Comparison of ENCODE assay signal across 1 cellular context in the genomic region with DNA sequence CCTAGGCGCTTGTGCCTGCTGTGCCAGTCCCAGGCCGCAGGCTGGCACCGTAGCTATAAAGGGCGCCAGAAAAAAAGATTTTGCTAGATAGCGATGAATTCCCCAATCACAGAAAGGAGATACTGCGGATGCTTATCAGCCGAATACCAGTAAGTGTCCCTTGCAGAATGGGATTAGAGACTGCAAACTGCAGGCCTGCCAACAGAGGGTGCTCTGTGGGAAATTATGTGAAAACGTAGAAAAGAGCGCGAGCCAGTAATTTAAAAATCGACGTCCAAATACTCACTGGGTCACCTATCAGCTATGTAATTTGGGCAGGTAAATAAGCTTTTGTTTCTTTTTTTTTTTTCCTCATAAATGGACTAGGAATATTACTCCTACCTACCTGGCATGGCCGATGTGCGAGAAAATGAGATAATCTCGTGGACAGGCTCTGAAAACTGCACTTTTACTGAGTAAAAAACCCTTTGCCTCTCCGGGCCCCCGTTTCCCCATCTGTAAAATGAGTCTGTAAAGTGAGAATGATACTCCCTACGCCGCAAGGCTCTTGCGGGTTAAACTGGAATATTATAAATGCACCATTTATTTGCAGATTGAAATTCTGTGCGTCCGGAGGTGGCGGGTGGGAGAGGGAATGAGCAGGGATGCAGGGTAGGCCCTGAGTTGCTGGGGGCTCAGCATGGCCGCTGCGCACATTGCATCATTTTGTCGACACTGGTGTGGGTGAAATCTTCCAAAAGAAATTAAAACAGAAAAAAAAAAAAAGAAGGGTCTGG.
TF ChIP-seq lines count a peak whose summit lies in the region.

No MANE protein-coding gene starts in this region.

TF ChIP-seq in K562, 482 proteins besides CTCF, POLR2A, EP300 and RAD21 (continued from another document and continues in another):
- TF ChIP-seq, protein P1, sequence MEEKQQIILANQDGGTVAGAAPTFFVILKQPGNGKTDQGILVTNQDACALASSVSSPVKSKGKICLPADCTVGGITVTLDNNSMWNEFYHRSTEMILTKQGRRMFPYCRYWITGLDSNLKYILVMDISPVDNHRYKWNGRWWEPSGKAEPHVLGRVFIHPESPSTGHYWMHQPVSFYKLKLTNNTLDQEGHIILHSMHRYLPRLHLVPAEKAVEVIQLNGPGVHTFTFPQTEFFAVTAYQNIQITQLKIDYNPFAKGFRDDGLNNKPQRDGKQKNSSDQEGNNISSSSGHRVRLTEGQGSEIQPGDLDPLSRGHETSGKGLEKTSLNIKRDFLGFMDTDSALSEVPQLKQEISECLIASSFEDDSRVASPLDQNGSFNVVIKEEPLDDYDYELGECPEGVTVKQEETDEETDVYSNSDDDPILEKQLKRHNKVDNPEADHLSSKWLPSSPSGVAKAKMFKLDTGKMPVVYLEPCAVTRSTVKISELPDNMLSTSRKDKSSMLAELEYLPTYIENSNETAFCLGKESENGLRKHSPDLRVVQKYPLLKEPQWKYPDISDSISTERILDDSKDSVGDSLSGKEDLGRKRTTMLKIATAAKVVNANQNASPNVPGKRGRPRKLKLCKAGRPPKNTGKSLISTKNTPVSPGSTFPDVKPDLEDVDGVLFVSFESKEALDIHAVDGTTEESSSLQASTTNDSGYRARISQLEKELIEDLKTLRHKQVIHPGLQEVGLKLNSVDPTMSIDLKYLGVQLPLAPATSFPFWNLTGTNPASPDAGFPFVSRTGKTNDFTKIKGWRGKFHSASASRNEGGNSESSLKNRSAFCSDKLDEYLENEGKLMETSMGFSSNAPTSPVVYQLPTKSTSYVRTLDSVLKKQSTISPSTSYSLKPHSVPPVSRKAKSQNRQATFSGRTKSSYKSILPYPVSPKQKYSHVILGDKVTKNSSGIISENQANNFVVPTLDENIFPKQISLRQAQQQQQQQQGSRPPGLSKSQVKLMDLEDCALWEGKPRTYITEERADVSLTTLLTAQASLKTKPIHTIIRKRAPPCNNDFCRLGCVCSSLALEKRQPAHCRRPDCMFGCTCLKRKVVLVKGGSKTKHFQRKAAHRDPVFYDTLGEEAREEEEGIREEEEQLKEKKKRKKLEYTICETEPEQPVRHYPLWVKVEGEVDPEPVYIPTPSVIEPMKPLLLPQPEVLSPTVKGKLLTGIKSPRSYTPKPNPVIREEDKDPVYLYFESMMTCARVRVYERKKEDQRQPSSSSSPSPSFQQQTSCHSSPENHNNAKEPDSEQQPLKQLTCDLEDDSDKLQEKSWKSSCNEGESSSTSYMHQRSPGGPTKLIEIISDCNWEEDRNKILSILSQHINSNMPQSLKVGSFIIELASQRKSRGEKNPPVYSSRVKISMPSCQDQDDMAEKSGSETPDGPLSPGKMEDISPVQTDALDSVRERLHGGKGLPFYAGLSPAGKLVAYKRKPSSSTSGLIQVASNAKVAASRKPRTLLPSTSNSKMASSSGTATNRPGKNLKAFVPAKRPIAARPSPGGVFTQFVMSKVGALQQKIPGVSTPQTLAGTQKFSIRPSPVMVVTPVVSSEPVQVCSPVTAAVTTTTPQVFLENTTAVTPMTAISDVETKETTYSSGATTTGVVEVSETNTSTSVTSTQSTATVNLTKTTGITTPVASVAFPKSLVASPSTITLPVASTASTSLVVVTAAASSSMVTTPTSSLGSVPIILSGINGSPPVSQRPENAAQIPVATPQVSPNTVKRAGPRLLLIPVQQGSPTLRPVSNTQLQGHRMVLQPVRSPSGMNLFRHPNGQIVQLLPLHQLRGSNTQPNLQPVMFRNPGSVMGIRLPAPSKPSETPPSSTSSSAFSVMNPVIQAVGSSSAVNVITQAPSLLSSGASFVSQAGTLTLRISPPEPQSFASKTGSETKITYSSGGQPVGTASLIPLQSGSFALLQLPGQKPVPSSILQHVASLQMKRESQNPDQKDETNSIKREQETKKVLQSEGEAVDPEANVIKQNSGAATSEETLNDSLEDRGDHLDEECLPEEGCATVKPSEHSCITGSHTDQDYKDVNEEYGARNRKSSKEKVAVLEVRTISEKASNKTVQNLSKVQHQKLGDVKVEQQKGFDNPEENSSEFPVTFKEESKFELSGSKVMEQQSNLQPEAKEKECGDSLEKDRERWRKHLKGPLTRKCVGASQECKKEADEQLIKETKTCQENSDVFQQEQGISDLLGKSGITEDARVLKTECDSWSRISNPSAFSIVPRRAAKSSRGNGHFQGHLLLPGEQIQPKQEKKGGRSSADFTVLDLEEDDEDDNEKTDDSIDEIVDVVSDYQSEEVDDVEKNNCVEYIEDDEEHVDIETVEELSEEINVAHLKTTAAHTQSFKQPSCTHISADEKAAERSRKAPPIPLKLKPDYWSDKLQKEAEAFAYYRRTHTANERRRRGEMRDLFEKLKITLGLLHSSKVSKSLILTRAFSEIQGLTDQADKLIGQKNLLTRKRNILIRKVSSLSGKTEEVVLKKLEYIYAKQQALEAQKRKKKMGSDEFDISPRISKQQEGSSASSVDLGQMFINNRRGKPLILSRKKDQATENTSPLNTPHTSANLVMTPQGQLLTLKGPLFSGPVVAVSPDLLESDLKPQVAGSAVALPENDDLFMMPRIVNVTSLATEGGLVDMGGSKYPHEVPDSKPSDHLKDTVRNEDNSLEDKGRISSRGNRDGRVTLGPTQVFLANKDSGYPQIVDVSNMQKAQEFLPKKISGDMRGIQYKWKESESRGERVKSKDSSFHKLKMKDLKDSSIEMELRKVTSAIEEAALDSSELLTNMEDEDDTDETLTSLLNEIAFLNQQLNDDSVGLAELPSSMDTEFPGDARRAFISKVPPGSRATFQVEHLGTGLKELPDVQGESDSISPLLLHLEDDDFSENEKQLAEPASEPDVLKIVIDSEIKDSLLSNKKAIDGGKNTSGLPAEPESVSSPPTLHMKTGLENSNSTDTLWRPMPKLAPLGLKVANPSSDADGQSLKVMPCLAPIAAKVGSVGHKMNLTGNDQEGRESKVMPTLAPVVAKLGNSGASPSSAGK (IDR thresholded peaks at IDR 0.05), result 0 out of 2 replicates have a peak, but pooled peaks have one; percentile 6
- TF ChIP-seq ZNF253 (CRISPR knock-in tag; conservative IDR thresholded peaks at IDR 0.05) (no peak), NCOA2 (IDR thresholded peaks at IDR 0.05; ENCODE audit: partially characterized antibody in 2 of 2) (no peak), TCF7 (IDR thresholded peaks at IDR 0.05; ENCODE audit: borderline replicate concordance) (no peak), HIVEP1 (CRISPR knock-in tag; IDR thresholded peaks at IDR 0.05) (no peak), MAZ (CRISPR knock-in tag; conservative IDR thresholded peaks at IDR 0.05 in 1 of 2, IDR thresholded peaks at IDR 0.05 in 1 of 2) (no peak), ZFP1 (CRISPR knock-in tag; IDR thresholded peaks at IDR 0.05) (no peak), KDM2B (CRISPR knock-in tag; IDR thresholded peaks at IDR 0.05) (no peak), ZKSCAN1 (IDR thresholded peaks at IDR 0.05; ENCODE audit: low read depth, low read length) (no peak), TEAD4 (IDR thresholded peaks at IDR 0.05; ENCODE audit: low read length) (peak; percentile 24; the same call in 1 of the 2 replicates), TEAD4 (CRISPR knock-in tag; IDR thresholded peaks at IDR 0.05; ENCODE audit: borderline replicate concordance) (no peak), FOXA3 (CRISPR knock-in tag; conservative IDR thresholded peaks at IDR 0.05 in 1 of 2, IDR thresholded peaks at IDR 0.05 in 1 of 2) (no peak), KDM1A (IDR thresholded peaks at IDR 0.05) (peak in 1 of 2 experiments; percentile 17; a peak in 1 of 4 replicates), NFE2 (IDR thresholded peaks at IDR 0.05; ENCODE audit: low read depth) (no peak), RHOXF2B (CRISPR knock-in tag; conservative IDR thresholded peaks at IDR 0.05) (no peak), XRCC3 (IDR thresholded peaks at IDR 0.05) (no peak), ZNF133 (CRISPR knock-in tag; IDR thresholded peaks at IDR 0.05) (no peak), ZNF561 (CRISPR knock-in tag; conservative IDR thresholded peaks at IDR 0.05) (no peak), HLTF (IDR thresholded peaks at IDR 0.05) (no peak), GATAD2B (IDR thresholded peaks at IDR 0.05; ENCODE audit: borderline replicate concordance) (no peak), KLF1 (tag; IDR thresholded peaks at IDR 0.05) (no peak), PHB (CRISPR knock-in tag; IDR thresholded peaks at IDR 0.05) (no peak), ASH1L (IDR thresholded peaks at IDR 0.05; ENCODE audit: borderline replicate concordance, low read depth, partially characterized antibody) (no peak), SIX5 (IDR thresholded peaks at IDR 0.05; ENCODE audit: borderline replicate concordance in 1 of 2, insufficient read depth in 1 of 2, low read depth in 1 of 2, low read length in 2 of 2) (no peak), MCM5 (IDR thresholded peaks at IDR 0.05; ENCODE audit: low read depth) (no peak), ZNF766 (CRISPR knock-in tag; conservative IDR thresholded peaks at IDR 0.05) (0 out of 2 replicates have a peak, but pooled peaks have one; percentile 24), MIER1 (IDR thresholded peaks at IDR 0.05; ENCODE audit: low read depth) (0 out of 2 replicates have a peak, but pooled peaks have one; percentile 61), CREB1 (IDR thresholded peaks at IDR 0.05) (no peak), CREB1 (CRISPR knock-in tag; IDR thresholded peaks at IDR 0.05) (no peak; the same call in none of the 2 replicates), ZFP30 (CRISPR knock-in tag; IDR thresholded peaks at IDR 0.05; ENCODE audit: borderline replicate concordance) (no peak), ILF3 (IDR thresholded peaks at IDR 0.05; ENCODE audit: borderline replicate concordance) (no peak), SPI1 (IDR thresholded peaks at IDR 0.05; ENCODE audit: borderline replicate concordance, low read depth, low read length) (no peak), ATF7 (IDR thresholded peaks at IDR 0.05) (no peak), BHLHE40 (IDR thresholded peaks at IDR 0.05; ENCODE audit: low read length) (0 out of 2 replicates have a peak, but pooled peaks have one; percentile 25), ZNF778 (CRISPR knock-in tag; IDR thresholded peaks at IDR 0.05) (no peak)
- TF ChIP-seq, protein P2, sequence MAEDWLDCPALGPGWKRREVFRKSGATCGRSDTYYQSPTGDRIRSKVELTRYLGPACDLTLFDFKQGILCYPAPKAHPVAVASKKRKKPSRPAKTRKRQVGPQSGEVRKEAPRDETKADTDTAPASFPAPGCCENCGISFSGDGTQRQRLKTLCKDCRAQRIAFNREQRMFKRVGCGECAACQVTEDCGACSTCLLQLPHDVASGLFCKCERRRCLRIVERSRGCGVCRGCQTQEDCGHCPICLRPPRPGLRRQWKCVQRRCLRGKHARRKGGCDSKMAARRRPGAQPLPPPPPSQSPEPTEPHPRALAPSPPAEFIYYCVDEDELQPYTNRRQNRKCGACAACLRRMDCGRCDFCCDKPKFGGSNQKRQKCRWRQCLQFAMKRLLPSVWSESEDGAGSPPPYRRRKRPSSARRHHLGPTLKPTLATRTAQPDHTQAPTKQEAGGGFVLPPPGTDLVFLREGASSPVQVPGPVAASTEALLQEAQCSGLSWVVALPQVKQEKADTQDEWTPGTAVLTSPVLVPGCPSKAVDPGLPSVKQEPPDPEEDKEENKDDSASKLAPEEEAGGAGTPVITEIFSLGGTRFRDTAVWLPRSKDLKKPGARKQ (CRISPR knock-in tag; IDR thresholded peaks at IDR 0.05), result no peak
- TF ChIP-seq, protein P3, sequence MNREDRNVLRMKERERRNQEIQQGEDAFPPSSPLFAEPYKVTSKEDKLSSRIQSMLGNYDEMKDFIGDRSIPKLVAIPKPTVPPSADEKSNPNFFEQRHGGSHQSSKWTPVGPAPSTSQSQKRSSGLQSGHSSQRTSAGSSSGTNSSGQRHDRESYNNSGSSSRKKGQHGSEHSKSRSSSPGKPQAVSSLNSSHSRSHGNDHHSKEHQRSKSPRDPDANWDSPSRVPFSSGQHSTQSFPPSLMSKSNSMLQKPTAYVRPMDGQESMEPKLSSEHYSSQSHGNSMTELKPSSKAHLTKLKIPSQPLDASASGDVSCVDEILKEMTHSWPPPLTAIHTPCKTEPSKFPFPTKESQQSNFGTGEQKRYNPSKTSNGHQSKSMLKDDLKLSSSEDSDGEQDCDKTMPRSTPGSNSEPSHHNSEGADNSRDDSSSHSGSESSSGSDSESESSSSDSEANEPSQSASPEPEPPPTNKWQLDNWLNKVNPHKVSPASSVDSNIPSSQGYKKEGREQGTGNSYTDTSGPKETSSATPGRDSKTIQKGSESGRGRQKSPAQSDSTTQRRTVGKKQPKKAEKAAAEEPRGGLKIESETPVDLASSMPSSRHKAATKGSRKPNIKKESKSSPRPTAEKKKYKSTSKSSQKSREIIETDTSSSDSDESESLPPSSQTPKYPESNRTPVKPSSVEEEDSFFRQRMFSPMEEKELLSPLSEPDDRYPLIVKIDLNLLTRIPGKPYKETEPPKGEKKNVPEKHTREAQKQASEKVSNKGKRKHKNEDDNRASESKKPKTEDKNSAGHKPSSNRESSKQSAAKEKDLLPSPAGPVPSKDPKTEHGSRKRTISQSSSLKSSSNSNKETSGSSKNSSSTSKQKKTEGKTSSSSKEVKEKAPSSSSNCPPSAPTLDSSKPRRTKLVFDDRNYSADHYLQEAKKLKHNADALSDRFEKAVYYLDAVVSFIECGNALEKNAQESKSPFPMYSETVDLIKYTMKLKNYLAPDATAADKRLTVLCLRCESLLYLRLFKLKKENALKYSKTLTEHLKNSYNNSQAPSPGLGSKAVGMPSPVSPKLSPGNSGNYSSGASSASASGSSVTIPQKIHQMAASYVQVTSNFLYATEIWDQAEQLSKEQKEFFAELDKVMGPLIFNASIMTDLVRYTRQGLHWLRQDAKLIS (CRISPR knock-in tag; IDR thresholded peaks at IDR 0.05), result no peak
- TF ChIP-seq, protein P4, sequence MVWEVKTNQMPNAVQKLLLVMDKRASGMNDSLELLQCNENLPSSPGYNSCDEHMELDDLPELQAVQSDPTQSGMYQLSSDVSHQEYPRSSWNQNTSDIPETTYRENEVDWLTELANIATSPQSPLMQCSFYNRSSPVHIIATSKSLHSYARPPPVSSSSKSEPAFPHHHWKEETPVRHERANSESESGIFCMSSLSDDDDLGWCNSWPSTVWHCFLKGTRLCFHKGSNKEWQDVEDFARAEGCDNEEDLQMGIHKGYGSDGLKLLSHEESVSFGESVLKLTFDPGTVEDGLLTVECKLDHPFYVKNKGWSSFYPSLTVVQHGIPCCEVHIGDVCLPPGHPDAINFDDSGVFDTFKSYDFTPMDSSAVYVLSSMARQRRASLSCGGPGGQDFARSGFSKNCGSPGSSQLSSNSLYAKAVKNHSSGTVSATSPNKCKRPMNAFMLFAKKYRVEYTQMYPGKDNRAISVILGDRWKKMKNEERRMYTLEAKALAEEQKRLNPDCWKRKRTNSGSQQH (CRISPR knock-in tag; IDR thresholded peaks at IDR 0.05), result no peak
- TF ChIP-seq, protein P5, sequence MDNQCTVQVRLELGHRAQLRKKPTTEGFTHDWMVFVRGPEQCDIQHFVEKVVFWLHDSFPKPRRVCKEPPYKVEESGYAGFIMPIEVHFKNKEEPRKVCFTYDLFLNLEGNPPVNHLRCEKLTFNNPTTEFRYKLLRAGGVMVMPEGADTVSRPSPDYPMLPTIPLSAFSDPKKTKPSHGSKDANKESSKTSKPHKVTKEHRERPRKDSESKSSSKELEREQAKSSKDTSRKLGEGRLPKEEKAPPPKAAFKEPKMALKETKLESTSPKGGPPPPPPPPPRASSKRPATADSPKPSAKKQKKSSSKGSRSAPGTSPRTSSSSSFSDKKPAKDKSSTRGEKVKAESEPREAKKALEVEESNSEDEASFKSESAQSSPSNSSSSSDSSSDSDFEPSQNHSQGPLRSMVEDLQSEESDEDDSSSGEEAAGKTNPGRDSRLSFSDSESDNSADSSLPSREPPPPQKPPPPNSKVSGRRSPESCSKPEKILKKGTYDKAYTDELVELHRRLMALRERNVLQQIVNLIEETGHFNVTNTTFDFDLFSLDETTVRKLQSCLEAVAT (IDR thresholded peaks at IDR 0.05), result no peak
